In the genomic region with DNA sequence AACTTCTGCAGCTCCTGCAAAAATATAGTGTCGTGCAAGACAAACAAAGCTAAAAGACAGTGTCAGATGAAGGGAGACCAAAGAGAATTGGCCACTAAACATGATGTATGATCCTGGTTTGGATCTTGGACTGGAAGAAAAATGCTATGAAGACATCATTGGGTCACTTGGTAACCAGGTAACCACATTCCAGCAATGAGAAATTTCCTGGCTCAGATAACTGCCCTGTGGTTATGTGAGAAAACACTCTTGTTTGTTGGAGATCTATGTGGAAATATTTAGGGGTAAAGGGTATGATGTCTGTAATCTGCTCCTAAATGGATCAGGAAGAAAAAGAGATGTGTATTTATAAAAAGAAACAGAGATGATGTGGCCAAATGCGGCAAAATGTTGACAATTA, we compare ENCODE assay signal across 1 cellular context.
A peak's percentile ranks its signal among the peaks of the same experiment; 100 is the strongest.
TF ChIP-seq lines count a peak whose summit lies in the region.

No MANE protein-coding gene starts in this region.

TF ChIP-seq in SK-N-SH, 30 proteins besides CTCF, POLR2A, EP300 and RAD21 (continued from another document):
- TF ChIP-seq RXRA (IDR thresholded peaks at IDR 0.05; ENCODE audit: borderline replicate concordance, low read depth) (no peak), FOXM1 (IDR thresholded peaks at IDR 0.05; ENCODE audit: low read depth) (no peak), NFIC (IDR thresholded peaks at IDR 0.05; ENCODE audit: borderline replicate concordance) (peak; percentile 14; the same call in 1 of the 2 replicates), RFX5 (IDR thresholded peaks at IDR 0.05; ENCODE audit: low read length) (no peak), TEAD4 (IDR thresholded peaks at IDR 0.05; ENCODE audit: borderline replicate concordance, insufficient read depth) (no peak), JUND (IDR thresholded peaks at IDR 0.05) (no peak)
